ENCODE assay signal across 1 cellular context in the genomic region with DNA sequence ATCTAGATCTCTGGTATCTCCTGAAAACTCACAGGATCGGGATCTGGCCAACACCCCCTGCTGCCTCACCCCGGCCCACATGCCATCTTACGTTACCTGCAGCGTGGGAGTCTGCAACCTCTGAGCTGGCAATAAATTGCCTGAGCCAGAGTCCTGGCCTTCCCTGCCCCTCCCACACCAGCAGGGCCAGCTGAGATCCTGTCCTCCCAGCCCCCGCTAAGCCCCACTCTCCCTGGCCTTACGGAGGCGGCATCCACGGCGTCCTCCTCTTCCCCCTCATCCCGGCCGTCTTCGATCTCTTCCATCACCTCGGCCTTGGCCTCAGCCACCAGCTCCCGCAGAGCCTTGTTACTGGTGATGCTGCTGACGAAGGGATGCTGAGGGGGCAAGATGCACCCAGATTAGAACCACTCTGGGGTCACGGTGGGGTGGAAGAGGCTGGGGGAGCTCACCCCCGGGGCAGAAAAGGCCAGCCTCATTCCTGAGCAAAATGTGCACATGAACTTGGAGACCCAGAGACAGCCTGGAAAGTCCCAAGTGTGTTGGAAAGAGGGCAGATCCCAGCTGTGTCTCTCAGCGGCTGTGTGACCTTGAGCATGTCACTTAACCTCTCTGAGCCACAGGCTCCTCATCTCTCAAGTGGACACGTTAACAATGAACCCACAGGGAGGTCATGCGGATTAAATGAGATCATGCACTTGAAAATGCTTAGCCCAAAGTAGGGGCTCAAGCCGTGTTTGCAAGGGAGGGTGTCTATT.
TF ChIP-seq lines count a peak whose summit lies in the region.

No MANE protein-coding gene starts in this region.

TF ChIP-seq in HEK293, 187 proteins besides CTCF, POLR2A, EP300 and RAD21 (continued from another document):
- TF ChIP-seq, protein P1, sequence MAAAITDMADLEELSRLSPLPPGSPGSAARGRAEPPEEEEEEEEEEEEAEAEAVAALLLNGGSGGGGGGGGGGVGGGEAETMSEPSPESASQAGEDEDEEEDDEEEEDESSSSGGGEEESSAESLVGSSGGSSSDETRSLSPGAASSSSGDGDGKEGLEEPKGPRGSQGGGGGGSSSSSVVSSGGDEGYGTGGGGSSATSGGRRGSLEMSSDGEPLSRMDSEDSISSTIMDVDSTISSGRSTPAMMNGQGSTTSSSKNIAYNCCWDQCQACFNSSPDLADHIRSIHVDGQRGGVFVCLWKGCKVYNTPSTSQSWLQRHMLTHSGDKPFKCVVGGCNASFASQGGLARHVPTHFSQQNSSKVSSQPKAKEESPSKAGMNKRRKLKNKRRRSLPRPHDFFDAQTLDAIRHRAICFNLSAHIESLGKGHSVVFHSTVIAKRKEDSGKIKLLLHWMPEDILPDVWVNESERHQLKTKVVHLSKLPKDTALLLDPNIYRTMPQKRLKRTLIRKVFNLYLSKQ (tag by site-specific recombination; IDR thresholded peaks at IDR 0.05; ENCODE audit: borderline replicate concordance) = no peak
- TF ChIP-seq ZNF664 (tag by site-specific recombination; IDR thresholded peaks at IDR 0.05) (no peak), ZFHX2 (tag by site-specific recombination; conservative IDR thresholded peaks at IDR 0.05) (peak; percentile 93)
